8 cellular contexts compared by ENCODE assay signal in genomic region chr4:140151700-140152014, GRCh38. TPM values are rescaled to one million over a fixed set of nuclear protein-coding genes. Genes with fewer than 3 reads are reported as not detected.
DNase-seq lines count a peak whose midpoint lies in the region; ATAC-seq and TF ChIP-seq lines count a peak whose summit lies in the region.

No MANE protein-coding gene starts in this region.

- CTCF ChIA-PET in HEK293T (lab: Yijun Ruan, JAX): no interaction called here

- peak overlapping the region; percentile 89 to 95 for H3K4me3 Mint-ChIP-seq in effector memory CD8-positive, alpha-beta T cell

- H3K27me3 ChIP-seq in lung (ENCODE audit: control insufficient read depth, insufficient read depth): no peaks in the 10 kb centered on the region

- peak overlapping the region; percentile 95 to 98 for H3K27ac ChIP-seq in lung (ENCODE audit: low read depth in 1 of 2, low read length in 1 of 2)

- peak overlapping the region; percentile 76 for H3K4me3 ChIP-seq in lung

- H3K9me3 Mint-ChIP-seq in effector memory CD8-positive, alpha-beta T cell: no peaks in the 10 kb centered on the region

- no peaks in the 10 kb centered on the region for H3K4me1 ChIP-seq in lung (ENCODE audit: control insufficient read depth in 2 of 2, insufficient read depth in 2 of 2, low read length in 2 of 2)

- DNase-seq in AG08395 (ENCODE audit: low spot score) (peak; percentile 42), HEK293T (ENCODE audit: extremely low spot score) (peak; percentile 76), NCI-H510A treated with DMSO at 0.1 percent for 48 hours (lab: John Stamatoyannopoulos, UW) (peak; percentile 69), lung (ENCODE audit: low spot score) (peak; percentile 81)
- DNase-seq in activated CD4-positive, alpha-beta T cell treated with anti-CD3 and anti-CD28 coated beads for 1 hour: peak; percentile 55
- DNase-seq in effector memory CD8-positive, alpha-beta T cell: peak in 1 of 3 experiments; percentile 42
- peak; percentile 37 to 45 for DNase-seq in stimulated activated CD8-positive, alpha-beta memory T cell treated with anti-CD3 and anti-CD28 coated beads, Interleukin-4, amount 100 ng/mL, for 1 hour (ENCODE audit: low read depth in 2 of 2, low spot score in 1 of 2)

- H3K36me3 Mint-ChIP-seq in effector memory CD8-positive, alpha-beta T cell (ENCODE audit: insufficient read depth): peaks cover 20% of the 10 kb centered on the region

- ATAC-seq in effector memory CD8-positive, alpha-beta T cell (replicated peaks): peak; percentile 34
- ATAC-seq in lung (ENCODE audit: insufficient read depth, low FRiP score) (peak; percentile 56), HG02970 (IDR thresholded peaks at IDR 0.05; ENCODE audit: low FRiP score, unreplicated experiment) (no peak)

- H3K27me3 Mint-ChIP-seq in effector memory CD8-positive, alpha-beta T cell: peaks cover 0 to 8% of the 10 kb centered on the region in 2 donors

- H3K4me1 Mint-ChIP-seq in effector memory CD8-positive, alpha-beta T cell (ENCODE audit: low read depth in 2 of 2): peaks cover 13 to 20% of the 10 kb centered on the region in 2 donors

- TF ChIP-seq CTCF in lung (IDR thresholded peaks at IDR 0.05; ENCODE audit: control extremely low read depth, extremely low read depth): no peak

- no peaks in the 10 kb centered on the region for H3K9me3 ChIP-seq in lung (ENCODE audit: control insufficient read depth in 2 of 2, insufficient read depth in 1 of 2, low read length in 1 of 2)

- POLR2A ChIA-PET in HEK293T (lab: Yijun Ruan, JAX): interaction anchor here (0.6 to 3.0 kb wide), 14 partner anchors 8 to 193 kb away, joined by 3 to 14 read pairs (median 5); no protein-coding TSS in a partner anchor

- WGBS in lung, 2 donors: 0% methylated on average over 10 to 11 of the region's 11 CpGs

- no peaks in the 10 kb centered on the region for H3K36me3 ChIP-seq in lung (ENCODE audit: control insufficient read depth in 2 of 2, insufficient read depth in 2 of 2, low read length in 2 of 2)

- H3K27ac Mint-ChIP-seq in effector memory CD8-positive, alpha-beta T cell: peak overlapping the region; percentile 22 to 60

TF ChIP-seq in HEK293T, 16 proteins besides CTCF, POLR2A, EP300 and RAD21:
- TF ChIP-seq PKNOX1 (IDR thresholded peaks at IDR 0.05) (no peak), L3MBTL2 (conservative IDR thresholded peaks at IDR 0.05) (no peak), BHLHE40 (IDR thresholded peaks at IDR 0.05; ENCODE audit: borderline replicate concordance) (no peak), ZNF384 (IDR thresholded peaks at IDR 0.05) (no peak), HDGF (IDR thresholded peaks at IDR 0.05; ENCODE audit: borderline replicate concordance) (no peak), LEF1 (IDR thresholded peaks at IDR 0.05; ENCODE audit: borderline replicate concordance) (no peak), ARNT (IDR thresholded peaks at IDR 0.05) (no peak), SP1 (IDR thresholded peaks at IDR 0.05) (no peak), CTBP1 (IDR thresholded peaks at IDR 0.05; ENCODE audit: borderline replicate concordance) (no peak), FOXA1 (IDR thresholded peaks at IDR 0.05) (no peak)

RNA-seq across cellular contexts. Expression of gene MAML3, which starts 2.3 kb away (rescaled TPM):
- 10 to 100 TPM; 12.8 to 16.4 TPM for total RNA-seq in lung
- polyA plus RNA-seq in lung: 1 to 10 TPM; 3.0 to 4.1 TPM
